ENCODE assay signal across 8 cellular contexts in the genomic region with DNA sequence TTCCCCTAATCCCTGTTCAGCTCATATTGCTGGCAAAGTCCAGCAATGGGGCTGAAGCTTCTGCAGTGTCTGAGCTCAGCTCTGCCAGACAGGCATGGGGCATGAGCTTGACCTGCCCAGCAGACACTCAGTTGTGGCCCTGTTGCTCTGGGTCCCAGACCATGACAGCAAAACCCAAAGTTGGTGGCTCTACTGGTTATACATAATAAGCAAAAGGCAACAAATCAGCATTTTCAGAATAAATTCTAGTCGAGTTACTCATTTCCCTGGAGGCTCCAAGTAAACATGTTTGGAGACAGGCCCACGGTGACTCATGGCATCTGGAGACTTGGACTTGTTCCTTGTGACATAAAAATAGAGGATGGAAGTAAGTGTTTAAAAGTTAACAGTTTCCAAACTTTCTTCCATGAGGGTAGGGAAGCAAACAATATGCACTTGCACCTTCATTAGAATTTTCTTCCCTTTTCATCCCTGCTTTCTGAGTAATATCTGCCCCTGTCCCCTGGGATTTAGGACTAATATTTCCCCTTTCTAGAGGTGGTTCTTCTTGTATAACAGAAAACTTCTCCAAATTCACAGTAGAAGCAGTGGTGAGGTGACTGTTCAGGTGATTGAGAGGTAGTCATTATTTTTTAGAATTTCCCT.
DNase-seq lines count a peak whose midpoint lies in the region; ATAC-seq and TF ChIP-seq lines count a peak whose summit lies in the region.

No MANE protein-coding gene starts in this region.

- ATAC-seq in thoracic aorta (ENCODE audit: insufficient number of reproducible peaks, low FRiP score, low read depth) = peak; percentile 93
- no peak for ATAC-seq in GM19351 (IDR thresholded peaks at IDR 0.05; ENCODE audit: unreplicated experiment)
- no peak for ATAC-seq in GM18870 (IDR thresholded peaks at IDR 0.05; ENCODE audit: unreplicated experiment)

- no peak for TF ChIP-seq CTCF in cardiac fibroblast (IDR thresholded peaks at IDR 0.05; ENCODE audit: low read depth, low read length)
- no peak for TF ChIP-seq CTCF in thoracic aorta (IDR thresholded peaks at IDR 0.05)

- peaks cover 20 to 60% of the 10 kb centered on the region in 2 donors for H3K4me1 ChIP-seq in thoracic aorta (ENCODE audit: control insufficient read depth in 1 of 2, low read depth in 2 of 2)

- DNase-seq in HS-5 (ENCODE audit: low read depth) = peak; percentile 96
- peak; percentile 96 to 98 for DNase-seq in cardiac fibroblast (ENCODE audit: low read depth in 2 of 2)
- peak; percentile 57 for DNase-seq in left kidney (ENCODE audit: low read depth, low spot score)
- DNase-seq in thoracic aorta (ENCODE audit: low spot score) = peak; percentile 82
- no peak for DNase-seq in NK-92 treated with Interleukin-12 subunit alpha and Interleukin-12 subunit beta, amount 100 ng/mL, for 24 hours (lab: John Stamatoyannopoulos, UW)
- DNase-seq in NAMALWA (ENCODE audit: low spot score) = no peak

- H3K27ac ChIP-seq in thoracic aorta = peak overlapping the region; percentile 69 to 83

- no peak overlapping the region for H3K4me3 ChIP-seq in cardiac fibroblast (replicated peaks in 1 of 2; ENCODE audit: low read depth in 2 of 2, low read length in 2 of 2)
- peak overlapping the region; percentile 22 for H3K4me3 ChIP-seq in thoracic aorta

- no peaks in the 10 kb centered on the region for H3K27me3 ChIP-seq in thoracic aorta (replicated peaks; ENCODE audit: insufficient read depth)

- no peaks in the 10 kb centered on the region for H3K9me3 ChIP-seq in thoracic aorta

- H3K36me3 ChIP-seq in thoracic aorta = no peaks in the 10 kb centered on the region

Comparison
In these comparisons a context has a peak if more than half of its experiments do, and no peak if none do; other contexts are left out.
1. DNase-seq: peak in HS-5 (single experiment), cardiac fibroblast (2 of 2), left kidney (single experiment) and thoracic aorta (single experiment); none in NK-92 treated with Interleukin-12 subunit alpha and Interleukin-12 subunit beta, amount 100 ng/mL, for 24 hours (single experiment) and NAMALWA (single experiment).